13 cellular contexts compared by ENCODE assay signal in the genomic region with DNA sequence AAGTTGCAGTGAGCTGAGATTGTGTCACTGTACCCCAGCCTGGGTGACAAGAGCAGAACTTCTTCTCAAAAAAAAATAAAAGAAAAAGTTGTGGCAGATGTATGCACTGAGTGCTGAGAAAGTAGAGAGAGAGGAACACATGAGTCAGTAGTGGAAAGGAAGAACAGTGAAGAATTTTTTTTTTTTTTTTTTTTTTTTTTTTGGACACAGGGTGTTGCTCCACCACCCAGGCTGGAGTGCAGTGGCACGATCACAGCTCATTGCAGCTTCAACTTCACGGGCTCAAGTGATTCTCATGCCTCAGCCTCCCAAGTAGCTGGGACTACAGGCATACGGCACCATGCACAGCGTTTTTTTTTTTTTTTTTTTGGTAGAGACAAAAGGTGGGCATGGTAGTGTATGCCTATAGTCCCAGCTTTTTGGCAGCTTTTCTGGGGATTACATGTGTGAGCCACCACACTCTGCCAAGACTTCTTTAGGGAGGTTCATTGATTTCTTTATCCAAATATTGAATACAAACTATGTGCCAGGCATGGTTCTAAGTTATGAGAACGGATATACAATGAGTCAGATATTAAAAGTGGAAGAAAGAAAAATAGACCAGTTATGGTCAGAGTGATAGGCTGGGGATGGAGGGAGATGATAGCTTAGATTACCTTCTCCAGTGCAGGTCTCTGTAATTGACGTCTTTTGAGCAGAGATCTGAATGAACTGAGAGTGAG.
DNase-seq lines count a peak whose midpoint lies in the region; ATAC-seq, FAIRE-seq and TF ChIP-seq lines count a peak whose summit lies in the region.
"Had no signal": no experiment of that assay in that cellular context is flagged by ENCODE, and none has a peak within 500 bp of the region (broad histone marks: within the 10 kb centered on the region; RNA-seq: fewer than 3 reads in every experiment).

No MANE protein-coding gene starts in this region.

- H2BK120ac ChIP-seq in IMR-90 (ENCODE audit: low read depth, low read length): peak overlapping the region; percentile 83
- H2BK120ac ChIP-seq in mesenchymal stem cell (ENCODE audit: low read depth, low read length): no peak overlapping the region

- peak overlapping the region; percentile 90 for H2BK20ac ChIP-seq in IMR-90 (ENCODE audit: low read depth, low read length)

- POLR2A ChIA-PET in A549 (lab: Yijun Ruan, JAX): interaction anchor here (0.6 kb wide), 1 partner anchor 47 kb away, joined by 4 read pairs; no protein-coding TSS in a partner anchor
- POLR2A ChIA-PET in IMR-90 (lab: Charles Lee; ENCODE audit: unreplicated experiment): interaction anchor here (0.6 kb wide), 1 partner anchor 62 kb away, joined by 6 read pairs; no protein-coding TSS in a partner anchor

- peak overlapping the region; percentile 90 for H3K23ac ChIP-seq in IMR-90 (ENCODE audit: low read depth, low read length)
- H3K23ac ChIP-seq in mesenchymal stem cell (ENCODE audit: low read length in 2 of 2): no peak overlapping the region

- H2AK5ac ChIP-seq in IMR-90 (ENCODE audit: low read depth, low read length) (peak overlapping the region; percentile 89), mesenchymal stem cell (ENCODE audit: low read length, severe bottlenecking) (no peak overlapping the region)

- H2AK9ac ChIP-seq in IMR-90 (replicated peaks; ENCODE audit: low read depth, low read length, poor library complexity): peak overlapping the region; percentile 71

- 58% methylated on average over 5 of the region's 6 CpGs for WGBS in A549 (ENCODE audit: missing lambda C conversion rate)
- WGBS in IMR-90 (ENCODE audit: extremely low coverage in 2 of 2, insufficient read length in 1 of 2), 2 experiments: 50% methylated on average over 1 of the region's 6 CpGs; no CpG with 5 or more reads in 1 of the 2 experiments
- WGBS in mesenchymal stem cell: 65% methylated on average over 2 of the region's 6 CpGs

- H3K9ac ChIP-seq in IMR-90 (ENCODE audit: low read depth, low read length): peak overlapping the region; percentile 67
- H3K9ac ChIP-seq in mesenchymal stem cell (ENCODE audit: low read length): peak overlapping the region; percentile 90

- no peak overlapping the region for H2AFZ ChIP-seq in IMR-90 (replicated peaks; ENCODE audit: low read length, poor library complexity)
- H2AFZ ChIP-seq in mesenchymal stem cell (ENCODE audit: low read depth, low read length): no peak overlapping the region

- H3K4me3 ChIP-seq in A549 (no peak overlapping the region), IMR-90 (ENCODE audit: insufficient read depth, low read depth, low read length) (no peak overlapping the region), coronary artery (no peak overlapping the region), mesenchymal stem cell (ENCODE audit: insufficient read depth in 1 of 2, low read depth in 1 of 2, low read length in 2 of 2) (peak overlapping the region in 1 of 2 experiments; percentile 59)
- H3K4me3 ChIP-seq: Peyer's patch had no signal

- peak overlapping the region; percentile 80 for H4K5ac ChIP-seq in IMR-90 (ENCODE audit: low read depth, low read length)

- H3K9me3 ChIP-seq in A549: no peaks in the 10 kb centered on the region
- no peaks in the 10 kb centered on the region for H3K9me3 ChIP-seq in IMR-90 (ENCODE audit: control insufficient read depth, insufficient read depth, low read length)
- no peaks in the 10 kb centered on the region for H3K9me3 ChIP-seq in mesenchymal stem cell (ENCODE audit: control insufficient read depth, low read length)
- H3K9me3 ChIP-seq: Peyer's patch had no signal

- CTCF ChIA-PET in A549 (lab: Yijun Ruan, JAX): interaction anchor here (0.9 kb wide), 1 partner anchor 18 kb away, joined by 5 read pairs; no protein-coding TSS in a partner anchor
- CTCF ChIA-PET in IMR-90 (lab: Yijun Ruan, JAX): interaction anchor here (0.7 kb wide), 1 partner anchor 91 kb away, joined by 3 read pairs; no protein-coding TSS in a partner anchor
- CTCF ChIA-PET in activated naive CD4-positive, alpha-beta T cell treated with anti-CD3 and anti-CD28 coated beads for 36 hours (lab: Charles Lee): interaction anchor here (0.7 kb wide), 1 partner anchor 42 kb away, joined by 3 read pairs; no protein-coding TSS in a partner anchor

- no peak overlapping the region for H3K4me3 Mint-ChIP-seq in activated naive CD4-positive, alpha-beta T cell treated with anti-CD3 and anti-CD28 coated beads for 36 hours
- H3K4me3 Mint-ChIP-seq: activated T-helper 17 cell treated with anti-CD3 and anti-CD28 coated beads, Interleukin-2, amount 50 U/mL, for 72 hours; effector memory CD8-positive, alpha-beta T cell had no signal

- H3K56ac ChIP-seq in IMR-90 (ENCODE audit: extremely low read depth, insufficient read depth, low read length): peak overlapping the region; percentile 19; the same call in 1 of the 2 replicates

- H3K27me3 ChIP-seq in IMR-90 (ENCODE audit: control insufficient read depth, insufficient read depth, low read length) (no peaks in the 10 kb centered on the region), mesenchymal stem cell (ENCODE audit: control insufficient read depth in 1 of 2, insufficient read depth in 1 of 2, low read length in 2 of 2) (no peaks in the 10 kb centered on the region)
- H3K27me3 ChIP-seq: Peyer's patch had no signal

- peak overlapping the region; percentile 90 for H3K4ac ChIP-seq in IMR-90 (ENCODE audit: low read depth, low read length)
- peak overlapping the region in 1 of 2 experiments; percentile 37 for H3K4ac ChIP-seq in mesenchymal stem cell (ENCODE audit: low read depth in 1 of 2, low read length in 2 of 2)

- H4K8ac ChIP-seq in IMR-90 (ENCODE audit: low read depth in 2 of 2, low read length in 2 of 2): peak overlapping the region; percentile 84
- H4K8ac ChIP-seq in mesenchymal stem cell (ENCODE audit: low read length): peak overlapping the region; percentile 75

- in situ Hi-C loops in IMR-90 (cut with MboI; ENCODE audit: low sequenced_read_pairs): no loop called here

- H3K18ac ChIP-seq in IMR-90 (ENCODE audit: low read depth, low read length) (peak overlapping the region; percentile 88), mesenchymal stem cell (ENCODE audit: low read depth in 1 of 2, low read length in 2 of 2) (peak overlapping the region; percentile 3 to 54)

- TF ChIP-seq EP300 in A549 (IDR thresholded peaks at IDR 0.05): no peak

- ATAC-seq in A549: peak in 1 of 2 experiments; percentile 42; a peak in 1 of 6 replicates
- peak; percentile 58 for ATAC-seq in IMR-90 (ENCODE audit: low read depth)
- no peak for ATAC-seq in HG03108 (IDR thresholded peaks at IDR 0.05; ENCODE audit: unreplicated experiment)
- ATAC-seq: activated T-helper 17 cell treated with anti-CD3 and anti-CD28 coated beads, Interleukin-2, amount 50 U/mL, for 72 hours; effector memory CD8-positive, alpha-beta T cell had no signal

- no peak overlapping the region for H3K27ac Mint-ChIP-seq in activated naive CD4-positive, alpha-beta T cell treated with anti-CD3 and anti-CD28 coated beads for 36 hours
- H3K27ac Mint-ChIP-seq: activated T-helper 17 cell treated with anti-CD3 and anti-CD28 coated beads, Interleukin-2, amount 50 U/mL, for 72 hours; effector memory CD8-positive, alpha-beta T cell had no signal

- intact Hi-C loops in IMR-90 (cut with micrococcal nuclease) (loop anchor here (5.0 kb wide), 1 partner anchor 60 kb away; the partner anchor contains the start of gene YAP1), posterior cingulate gyrus (cut with DNase I) (no loop called here)
- intact Hi-C loops in activated naive CD4-positive, alpha-beta T cell treated with anti-CD3 and anti-CD28 coated beads for 36 hours (cut with micrococcal nuclease): no loop called here

- H4K20me1 ChIP-seq in IMR-90 (ENCODE audit: insufficient read depth, low read length): peaks cover 5% of the 10 kb centered on the region; the same call in 1 of the 2 replicates

- H3K4me1 Mint-ChIP-seq in activated naive CD4-positive, alpha-beta T cell treated with anti-CD3 and anti-CD28 coated beads for 36 hours (ENCODE audit: low read depth): no peaks in the 10 kb centered on the region
- H3K4me1 Mint-ChIP-seq: activated T-helper 17 cell treated with anti-CD3 and anti-CD28 coated beads, Interleukin-2, amount 50 U/mL, for 72 hours had no signal

- H4K91ac ChIP-seq in IMR-90 (ENCODE audit: insufficient read depth, low read depth, low read length): peak overlapping the region; percentile 90
- H4K91ac ChIP-seq in mesenchymal stem cell (ENCODE audit: low read length): peak overlapping the region; percentile 56

- H3K36me3 ChIP-seq in IMR-90 (ENCODE audit: control insufficient read depth, insufficient read depth, low read length) (peaks cover 5% of the 10 kb centered on the region), mesenchymal stem cell (ENCODE audit: control insufficient read depth in 1 of 2, insufficient read depth in 2 of 2, low read depth in 1 of 2, low read length in 2 of 2) (peaks cover 4 to 19% of the 10 kb centered on the region in 2 experiments)

- H3K9me3 Mint-ChIP-seq in activated naive CD4-positive, alpha-beta T cell treated with anti-CD3 and anti-CD28 coated beads for 36 hours: no peaks in the 10 kb centered on the region
- H3K9me3 Mint-ChIP-seq: activated T-helper 17 cell treated with anti-CD3 and anti-CD28 coated beads, Interleukin-2, amount 50 U/mL, for 72 hours; effector memory CD8-positive, alpha-beta T cell had no signal

- H3K79me1 ChIP-seq in IMR-90 (ENCODE audit: low read depth in 1 of 2, low read length in 2 of 2) (peaks cover 23 to 62% of the 10 kb centered on the region in 2 experiments), mesenchymal stem cell (replicated peaks; ENCODE audit: low read length, poor library complexity, severe bottlenecking) (peaks cover 8% of the 10 kb centered on the region)

- FAIRE-seq in A549 (lab: Jason Lieb, UNC): no peak

- H3K4me2 ChIP-seq in A549 (peak overlapping the region; percentile 76; the same call in 2 of the 3 replicates), IMR-90 (ENCODE audit: low read depth, low read length) (peak overlapping the region; percentile 55), mesenchymal stem cell (ENCODE audit: low read length, poor library complexity, severe bottlenecking) (no peak overlapping the region)

- dilution Hi-C loops in IMR-90 (cut with HindIII; ENCODE audit: low sequenced_read_pairs, unreplicated experiment): no loop called here

- TF ChIP-seq POLR2A in A549 (IDR thresholded peaks at IDR 0.05; ENCODE audit: low read length): no peak
- no peak for TF ChIP-seq POLR2A in IMR-90 (IDR thresholded peaks at IDR 0.05; ENCODE audit: low read depth, low read length)

- no peak overlapping the region for H2BK12ac ChIP-seq in mesenchymal stem cell (ENCODE audit: low read length in 2 of 2)

- TF ChIP-seq CTCF in A549 (IDR thresholded peaks at IDR 0.05) (no peak), IMR-90 (conservative IDR thresholded peaks at IDR 0.05; ENCODE audit: low read depth, low read length) (no peak), coronary artery (IDR thresholded peaks at IDR 0.05) (no peak)

- H3K27ac ChIP-seq in A549: peak overlapping the region; percentile 45 to 70; a peak in 4 of 6 replicates
- peak overlapping the region; percentile 97 for H3K27ac ChIP-seq in IMR-90 (ENCODE audit: insufficient read depth, low read length)
- H3K27ac ChIP-seq in coronary artery: peak overlapping the region; percentile 79 to 87
- peak overlapping the region; percentile 53 for H3K27ac ChIP-seq in mesenchymal stem cell (ENCODE audit: low read length, poor library complexity, severe bottlenecking)

- no peaks in the 10 kb centered on the region for H3K36me3 Mint-ChIP-seq in activated naive CD4-positive, alpha-beta T cell treated with anti-CD3 and anti-CD28 coated beads for 36 hours (ENCODE audit: low read depth)

- H2BK5ac ChIP-seq in IMR-90 (ENCODE audit: low read depth, low read length, poor library complexity, severe bottlenecking) (peak overlapping the region; percentile 99), mesenchymal stem cell (ENCODE audit: low read depth, low read length, poor library complexity, severe bottlenecking) (no peak overlapping the region)

- BruUV-seq in IMR-90 (replicated peaks; lab: Mats Ljungman, UMichigan): no TSS peak

- DNase-seq in A549 (ENCODE audit: low read depth in 1 of 2, low spot score in 1 of 2): no peak
- DNase-seq in IMR-90: peak; percentile 54
- no peak for DNase-seq in coronary artery (ENCODE audit: low spot score)
- peak; percentile 83 for DNase-seq in mesenchymal stem cell
- no peak for DNase-seq in activated naive CD4-positive, alpha-beta T cell treated with anti-CD3 and anti-CD28 coated beads for 36 hours
- no peak for DNase-seq in posterior cingulate gyrus
- no peak for DNase-seq in activated gamma-delta T cell (lab: John Stamatoyannopoulos, UW)
- DNase-seq: effector memory CD8-positive, alpha-beta T cell; kidney glomerular epithelial cell; NCI-H2081; Peyer's patch had no signal

- H3K4me1 ChIP-seq in A549 (peaks cover 48% of the 10 kb centered on the region), IMR-90 (ENCODE audit: control insufficient read depth, insufficient read depth, low read length) (peaks cover 20% of the 10 kb centered on the region), mesenchymal stem cell (ENCODE audit: control insufficient read depth, insufficient read depth, low read depth, low read length) (peaks cover 3% of the 10 kb centered on the region)

- TF ChIP-seq RAD21 in A549 (conservative IDR thresholded peaks at IDR 0.05 in 1 of 2, IDR thresholded peaks at IDR 0.05 in 1 of 2) (no peak), IMR-90 (IDR thresholded peaks at IDR 0.05; ENCODE audit: low read length) (no peak)

- H3K14ac ChIP-seq in IMR-90 (replicated peaks; ENCODE audit: low read depth, low read length) (peak overlapping the region; percentile 90), mesenchymal stem cell (ENCODE audit: low read length in 2 of 2) (no peak overlapping the region)

- H2BK15ac ChIP-seq in IMR-90 (ENCODE audit: low read depth, low read length) (peak overlapping the region; percentile 56; the same call in 2 of the 3 replicates), mesenchymal stem cell (ENCODE audit: low read depth, poor library complexity, severe bottlenecking) (no peak overlapping the region)

- peaks cover 15% of the 10 kb centered on the region for H3K9me1 ChIP-seq in IMR-90 (ENCODE audit: insufficient read depth, low read length)

- peaks cover 15% of the 10 kb centered on the region for H3K27me3 Mint-ChIP-seq in activated naive CD4-positive, alpha-beta T cell treated with anti-CD3 and anti-CD28 coated beads for 36 hours (ENCODE audit: low read depth)

Comparison
In these comparisons a context has a peak if more than half of its experiments do, and no peak if none do; other contexts are left out.
1. DNase-seq: peak in IMR-90 (single experiment) and mesenchymal stem cell (single experiment); none in A549 (0 of 2), coronary artery (single experiment), activated naive CD4-positive, alpha-beta T cell treated with anti-CD3 and anti-CD28 coated beads for 36 hours (single experiment), posterior cingulate gyrus (0 of 10) and activated gamma-delta T cell (single experiment).
2. Peak in every context shown above with its lines, with median percentiles within 50 percentile points of each other: H3K27ac ChIP-seq.